In the genomic region with DNA sequence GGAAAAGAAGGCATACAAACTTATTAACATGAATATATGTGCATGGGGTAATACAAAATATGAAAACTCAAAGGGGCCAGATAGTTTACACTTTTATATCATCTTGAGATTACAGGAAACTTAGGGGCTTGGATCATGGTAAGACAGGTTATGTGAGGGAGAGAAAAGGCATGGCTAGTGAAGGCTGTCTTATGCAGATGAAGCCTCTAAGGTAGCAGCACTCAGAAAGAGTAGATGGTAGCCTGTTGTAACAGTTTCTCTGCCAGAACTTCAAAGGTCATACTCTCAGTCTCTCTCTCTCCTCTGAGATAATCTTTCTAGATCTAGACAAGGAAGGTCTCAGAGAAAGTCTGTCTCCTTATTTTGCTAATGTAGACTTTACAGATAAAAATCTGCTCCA, we compare ENCODE assay signal across 26 cellular contexts. TPM values are rescaled to one million over a fixed set of nuclear protein-coding genes. Genes with fewer than 3 reads are reported as not detected.
"Had no signal": no experiment of that assay in that cellular context is flagged by ENCODE, and none has a peak within 500 bp of the region (broad histone marks: within the 10 kb centered on the region; RNA-seq: fewer than 3 reads in every experiment).

No MANE protein-coding gene starts in this region.

- H3K36me3 ChIP-seq: MG63, SJSA1 had no signal

- H3K9ac ChIP-seq: SK-N-SH had no signal

- DNase-seq: IMR-90, Karpas-422, KG1, MG63, NCI-H1092, NCI-H1105 treated with DMSO at 0.1 percent for 48 hours, NCI-H1417 treated with DMSO at 0.1 percent for 48 hours, NCI-H146, NCI-H1694 treated with DMSO at 0.1 percent for 48 hours, NCI-H1930, NCI-H2081, NCI-H2107, NCI-H2227 treated with DMSO at 0.1 percent for 48 hours, NCI-H446, NCI-H510A, NCI-H524 treated with DMSO at 0.1 percent for 48 hours, NCI-H69, NCI-H774, Right ventricle myocardium superior, RPMI8226, SIG-M5, SK-N-SH had no signal

- H3K4me1 ChIP-seq: SJSA1 had no signal

- H3K9me3 ChIP-seq: MG63, SJSA1, SK-N-SH had no signal

- H3K9me2 ChIP-seq: SK-N-SH had no signal

- H3K4me3 ChIP-seq: MG63, SJSA1 had no signal

- H3K4me2 ChIP-seq: SK-N-SH had no signal

- H3K27me3 ChIP-seq: MG63, SJSA1 had no signal

- ATAC-seq: HepG2 had no signal

- H3K27ac ChIP-seq: SJSA1 had no signal

- FAIRE-seq: HepG2, RCC 7860 had no signal

RNA-seq across cellular contexts. Expression of a gene that starts 57.2 kb away (rescaled TPM):
- total RNA-seq: HepG2, HT1080, IMR-90, SJSA1 had no signal
- polyA plus RNA-seq: HepG2, IMR-90, SK-N-SH had no signal
